ENCODE assay signal across 8 cellular contexts in genomic region chr16:83689385-83689831, GRCh38.
DNase-seq lines count a peak whose midpoint lies in the region; ATAC-seq lines count a peak whose summit lies in the region.

No MANE protein-coding gene starts in this region.

- no peak overlapping the region for H3K4me3 Mint-ChIP-seq in natural killer cell treated with Interleukin-12 subunit alpha and Interleukin-12 subunit beta and Interleukin-15 and Interleukin-18, amount 100 ng/mL, for 72 hours

- no peaks in the 10 kb centered on the region for H3K36me3 Mint-ChIP-seq in natural killer cell treated with Interleukin-12 subunit alpha and Interleukin-12 subunit beta and Interleukin-15 and Interleukin-18, amount 100 ng/mL, for 72 hours

- H3K27ac Mint-ChIP-seq in natural killer cell treated with Interleukin-12 subunit alpha and Interleukin-12 subunit beta and Interleukin-15 and Interleukin-18, amount 100 ng/mL, for 72 hours = no peak overlapping the region

- peak; percentile 93 for DNase-seq in ACHN
- DNase-seq in OCI-M1 (lab: John Stamatoyannopoulos, UW) = peak; percentile 81
- DNase-seq in glomerular visceral epithelial cell (ENCODE audit: extremely low spot score) = peak; percentile 93
- DNase-seq in natural killer cell treated with Interleukin-12 subunit alpha and Interleukin-12 subunit beta and Interleukin-15 and Interleukin-18, amount 100 ng/mL, for 72 hours (ENCODE audit: low spot score) = no peak
- DNase-seq in stimulated activated CD8-positive, alpha-beta memory T cell treated with anti-CD3 and anti-CD28 coated beads, Interleukin-4, amount 100 ng/mL, for 48 hours = no peak
- DNase-seq in germinal center (ENCODE audit: low spot score) = no peak

- in situ Hi-C loops in ACHN (cut with HindIII; ENCODE audit: low pct_ligation_motif_present, low pct_unique_long_range_greater_than_20kb, low sequenced_read_pairs) = no loop called here

- H3K9me3 Mint-ChIP-seq in natural killer cell treated with Interleukin-12 subunit alpha and Interleukin-12 subunit beta and Interleukin-15 and Interleukin-18, amount 100 ng/mL, for 72 hours = no peaks in the 10 kb centered on the region

- peaks cover 4 to 27% of the 10 kb centered on the region in 2 donors for H3K27me3 Mint-ChIP-seq in natural killer cell treated with Interleukin-12 subunit alpha and Interleukin-12 subunit beta and Interleukin-15 and Interleukin-18, amount 100 ng/mL, for 72 hours

- no peaks in the 10 kb centered on the region for H3K4me1 Mint-ChIP-seq in natural killer cell treated with Interleukin-12 subunit alpha and Interleukin-12 subunit beta and Interleukin-15 and Interleukin-18, amount 100 ng/mL, for 72 hours (ENCODE audit: low read depth in 2 of 2)

- ATAC-seq in GM21529 (IDR thresholded peaks at IDR 0.05; ENCODE audit: unreplicated experiment) = peak; percentile 79
- ATAC-seq in natural killer cell treated with Interleukin-12 subunit alpha and Interleukin-12 subunit beta and Interleukin-15 and Interleukin-18, amount 100 ng/mL, for 72 hours = no peak
- no peak for ATAC-seq in HG02623 (IDR thresholded peaks at IDR 0.05; ENCODE audit: unreplicated experiment)

Comparison
In these comparisons a context has a peak if more than half of its experiments do, and no peak if none do; other contexts are left out.
1. DNase-seq: peak in ACHN (single experiment), OCI-M1 (single experiment) and glomerular visceral epithelial cell (single experiment); none in natural killer cell treated with Interleukin-12 subunit alpha and Interleukin-12 subunit beta and Interleukin-15 and Interleukin-18, amount 100 ng/mL, for 72 hours (single experiment), stimulated activated CD8-positive, alpha-beta memory T cell treated with anti-CD3 and anti-CD28 coated beads, Interleukin-4, amount 100 ng/mL, for 48 hours (single experiment) and germinal center (single experiment).